In the genomic region with DNA sequence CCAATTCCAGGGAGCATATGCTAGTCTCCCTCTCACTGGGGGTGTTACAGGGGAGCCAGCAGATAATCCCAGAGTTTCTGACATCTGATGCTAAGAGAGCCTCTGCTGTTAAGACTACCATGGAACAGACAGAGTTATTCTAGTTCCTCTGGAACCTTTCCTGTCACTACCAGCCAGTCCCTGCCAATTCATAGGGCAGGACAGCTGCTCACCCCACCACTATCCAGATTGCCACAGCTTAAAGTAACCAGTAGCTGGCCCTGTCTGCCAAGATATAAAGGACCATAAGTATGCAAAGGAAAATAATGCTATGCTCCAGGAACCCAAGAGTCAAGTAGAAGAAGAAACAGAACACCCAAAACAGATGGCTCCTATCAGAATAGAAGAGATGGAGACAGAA, we compare ENCODE assay signal across 24 cellular contexts.
DNase-seq lines count a peak whose midpoint lies in the region; ATAC-seq and TF ChIP-seq lines count a peak whose summit lies in the region.
"Had no signal": no experiment of that assay in that cellular context is flagged by ENCODE, and none has a peak within 500 bp of the region (broad histone marks: within the 10 kb centered on the region; RNA-seq: fewer than 3 reads in every experiment).

No MANE protein-coding gene starts in this region.

- H3K4me3 ChIP-seq in right atrium auricular region = no peak overlapping the region
- no peak overlapping the region for H3K4me3 ChIP-seq in Caco-2 (ENCODE audit: low read depth, low read length)
- H3K4me3 ChIP-seq: BLaER1, suprapubic skin, upper lobe of right lung had no signal

- H3K9me3 Mint-ChIP-seq in HFFc6 (peaks cover 14% of the 10 kb centered on the region; the same call in 1 of the 2 replicates), Caco-2 (ENCODE audit: unreplicated experiment) (peaks cover 5% of the 10 kb centered on the region)
- peaks cover 3 to 12% of the 10 kb centered on the region in 2 donors for H3K9me3 Mint-ChIP-seq in effector memory CD8-positive, alpha-beta T cell

- CTCF ChIA-PET in Caco-2 (lab: Charles Lee) = no interaction called here

- H3K27me3 ChIP-seq in right atrium auricular region (no peaks in the 10 kb centered on the region), Caco-2 (replicated peaks; ENCODE audit: control insufficient read depth, insufficient read depth, low read length) (no peaks in the 10 kb centered on the region)
- H3K27me3 ChIP-seq: BLaER1, suprapubic skin, upper lobe of right lung had no signal

- BruUV-seq in Caco-2 (replicated peaks; lab: Mats Ljungman, UMichigan) = no TSS peak

- no peaks in the 10 kb centered on the region for H3K36me3 ChIP-seq in right atrium auricular region
- no peaks in the 10 kb centered on the region for H3K36me3 ChIP-seq in Caco-2 (ENCODE audit: control insufficient read depth, insufficient read depth, low read length)
- H3K36me3 ChIP-seq: BLaER1, suprapubic skin, upper lobe of right lung had no signal

- H3K4me1 ChIP-seq in right atrium auricular region (no peaks in the 10 kb centered on the region), Caco-2 (no peaks in the 10 kb centered on the region)
- H3K4me1 ChIP-seq: BLaER1, suprapubic skin, upper lobe of right lung had no signal

- POLR2A ChIA-PET in Caco-2 (lab: Charles Lee) = no interaction called here

- TF ChIP-seq CTCF in right atrium auricular region (IDR thresholded peaks at IDR 0.05) (no peak), HFFc6 (IDR thresholded peaks at IDR 0.05) (no peak), Caco-2 (IDR thresholded peaks at IDR 0.05; ENCODE audit: insufficient read depth in 1 of 2, low read depth in 1 of 2, low read length in 1 of 2, severe bottlenecking in 1 of 2, unreplicated experiment in 1 of 2) (no peak)

- H3K4me1 Mint-ChIP-seq in HFFc6 (ENCODE audit: low read depth) (peaks cover 6% of the 10 kb centered on the region; the same call in 1 of the 2 replicates), Caco-2 (ENCODE audit: low read depth, unreplicated experiment) (no peaks in the 10 kb centered on the region)
- no peaks in the 10 kb centered on the region for H3K4me1 Mint-ChIP-seq in effector memory CD8-positive, alpha-beta T cell (ENCODE audit: low read depth in 2 of 2)
- H3K4me1 Mint-ChIP-seq: activated CD4-positive, alpha-beta T cell treated with anti-CD3 and anti-CD28 coated beads for 36 hours; naive thymus-derived CD4-positive, alpha-beta T cell had no signal

- intact Hi-C loops in left ventricle myocardium superior (cut with micrococcal nuclease) (no loop called here), Caco-2 (cut with micrococcal nuclease; ENCODE audit: unreplicated experiment) (no loop called here)

- no peak overlapping the region for H3K4me3 Mint-ChIP-seq in HFFc6
- H3K4me3 Mint-ChIP-seq in Caco-2 (ENCODE audit: unreplicated experiment) = no peak overlapping the region
- H3K4me3 Mint-ChIP-seq in effector memory CD8-positive, alpha-beta T cell = no peak overlapping the region
- H3K4me3 Mint-ChIP-seq: activated CD4-positive, alpha-beta T cell treated with anti-CD3 and anti-CD28 coated beads for 36 hours; activated naive CD8-positive, alpha-beta T cell; naive thymus-derived CD4-positive, alpha-beta T cell had no signal

- no peak overlapping the region for H3K27ac Mint-ChIP-seq in HFFc6
- H3K27ac Mint-ChIP-seq in Caco-2 (ENCODE audit: unreplicated experiment) = no peak overlapping the region
- no peak overlapping the region for H3K27ac Mint-ChIP-seq in effector memory CD8-positive, alpha-beta T cell
- H3K27ac Mint-ChIP-seq: activated CD4-positive, alpha-beta T cell treated with anti-CD3 and anti-CD28 coated beads for 36 hours; activated naive CD8-positive, alpha-beta T cell; activated T-helper 2 cell treated with anti-CD3 and anti-CD28 coated beads, Interferon-gamma antibody, Interleukin-2, Interleukin-4, amounts not matched to agents 10 μg/mL and 5 μg/mL and 100 μg/mL, durations not matched to agents 14 hours and 24 hours and 36 hours; naive thymus-derived CD4-positive, alpha-beta T cell; progenitor cell of endocrine pancreas had no signal

- H3K27ac ChIP-seq in right atrium auricular region = no peak overlapping the region
- H3K27ac ChIP-seq: BLaER1, HL-60, KMS-11, suprapubic skin, upper lobe of right lung, VCaP had no signal

- H3K27me3 Mint-ChIP-seq in HFFc6 (ENCODE audit: insufficient read depth) = peaks cover 1% of the 10 kb centered on the region; the same call in 1 of the 2 replicates
- H3K27me3 Mint-ChIP-seq in Caco-2 (ENCODE audit: insufficient read depth, unreplicated experiment) = no peaks in the 10 kb centered on the region
- H3K27me3 Mint-ChIP-seq in effector memory CD8-positive, alpha-beta T cell = no peaks in the 10 kb centered on the region
- H3K27me3 Mint-ChIP-seq: activated CD4-positive, alpha-beta T cell treated with anti-CD3 and anti-CD28 coated beads for 36 hours; activated naive CD8-positive, alpha-beta T cell; naive thymus-derived CD4-positive, alpha-beta T cell; progenitor cell of endocrine pancreas had no signal

- ATAC-seq in left ventricle myocardium superior = peak; percentile 65
- ATAC-seq in effector memory CD8-positive, alpha-beta T cell (replicated peaks) = no peak
- ATAC-seq: activated CD4-positive, alpha-beta T cell treated with anti-CD3 and anti-CD28 coated beads for 36 hours; naive thymus-derived CD4-positive, alpha-beta T cell; upper lobe of right lung had no signal

- H3K36me3 Mint-ChIP-seq in HFFc6 (ENCODE audit: low read depth) (no peaks in the 10 kb centered on the region), Caco-2 (ENCODE audit: insufficient read depth, unreplicated experiment) (no peaks in the 10 kb centered on the region)
- no peaks in the 10 kb centered on the region for H3K36me3 Mint-ChIP-seq in effector memory CD8-positive, alpha-beta T cell (ENCODE audit: insufficient read depth)
- H3K36me3 Mint-ChIP-seq: activated naive CD8-positive, alpha-beta T cell; naive thymus-derived CD4-positive, alpha-beta T cell had no signal

- DNase-seq in left ventricle myocardium superior = no peak
- no peak for DNase-seq in right atrium auricular region (ENCODE audit: low spot score)
- DNase-seq in NCI-H446 treated with DMSO at 0.1 percent for 48 hours (lab: John Stamatoyannopoulos, UW) = peak; percentile 86
- DNase-seq in myocyte (ENCODE audit: low read depth) = peak; percentile 83
- DNase-seq in HFFc6 = no peak
- DNase-seq in Caco-2 = no peak
- no peak for DNase-seq in effector memory CD8-positive, alpha-beta T cell
- DNase-seq: activated CD4-positive, alpha-beta T cell treated with anti-CD3 and anti-CD28 coated beads for 36 hours; DMS79; effector CD4-positive, alpha-beta T cell; naive thymus-derived CD4-positive, alpha-beta T cell; NCI-H1417; NCI-H2029; stimulated activated naive CD4-positive, alpha-beta T cell treated with Interleukin-2 at 50 U/mL for 16 hours; T-helper 9 cell; upper lobe of right lung had no signal

- H3K9me3 ChIP-seq in right atrium auricular region (no peaks in the 10 kb centered on the region), Caco-2 (no peaks in the 10 kb centered on the region; the same call in 1 of the 2 replicates)
- H3K9me3 ChIP-seq: BLaER1, suprapubic skin, upper lobe of right lung had no signal

Comparison
In these comparisons a context has a peak if more than half of its experiments do, and no peak if none do; other contexts are left out.
1. DNase-seq: peak in NCI-H446 treated with DMSO at 0.1 percent for 48 hours (single experiment) and myocyte (single experiment); none in left ventricle myocardium superior (single experiment), right atrium auricular region (single experiment), HFFc6 (single experiment), Caco-2 (0 of 2) and effector memory CD8-positive, alpha-beta T cell (0 of 3).